Comparison of ENCODE assay signal across 1 cellular context in genomic region chr10:29448756-29449592, GRCh38.
TF ChIP-seq lines count a peak whose summit lies in the region.

No MANE protein-coding gene starts in this region.

TF ChIP-seq in HepG2, 621 proteins besides CTCF, POLR2A, EP300 and RAD21 (continued from another document):
- TF ChIP-seq ZBTB33 (CRISPR knock-in tag; IDR thresholded peaks at IDR 0.05) (0 out of 2 replicates have a peak, but pooled peaks have one; percentile 15), HMGXB4 (CRISPR knock-in tag; IDR thresholded peaks at IDR 0.05; ENCODE audit: borderline replicate concordance in 1 of 2, low read depth in 1 of 2) (peak in 1 of 2 experiments; percentile 48; a peak in 1 of 4 replicates), SAP130 (CRISPR knock-in tag; IDR thresholded peaks at IDR 0.05; ENCODE audit: low read depth) (0 out of 2 replicates have a peak, but pooled peaks have one; percentile 22), MED1 (CRISPR knock-in tag; IDR thresholded peaks at IDR 0.05) (peak; percentile 13; the same call in 1 of the 2 replicates), ZNF800 (CRISPR knock-in tag; IDR thresholded peaks at IDR 0.05) (0 out of 2 replicates have a peak, but pooled peaks have one; percentile 42), ZMYM4 (CRISPR knock-in tag; IDR thresholded peaks at IDR 0.05) (0 out of 2 replicates have a peak, but pooled peaks have one; percentile 29)
